In the genomic region with DNA sequence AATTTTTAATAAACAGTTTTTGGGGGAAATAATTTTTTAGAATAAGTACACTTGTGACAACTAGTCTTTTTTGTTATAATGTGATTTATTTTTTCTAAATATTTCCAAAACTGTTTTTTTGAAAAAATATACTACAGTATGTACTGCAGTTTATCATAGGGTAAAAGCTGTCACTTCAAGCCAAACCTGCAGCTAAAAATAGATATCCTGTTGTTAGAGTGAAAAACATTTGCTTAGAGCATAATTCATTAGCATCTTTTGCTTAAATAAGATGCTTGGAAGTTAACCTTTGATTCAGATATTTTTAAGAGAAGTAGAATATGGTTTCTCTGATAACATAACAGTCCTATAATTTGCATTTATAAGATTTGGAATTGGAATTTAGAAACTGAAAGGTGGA, we compare ENCODE assay signal across 1 cellular context.
TF ChIP-seq lines count a peak whose summit lies in the region.

No MANE protein-coding gene starts in this region.

TF ChIP-seq in HCT116, 20 proteins besides CTCF, POLR2A, EP300 and RAD21:
- TF ChIP-seq ZNF274 (IDR thresholded peaks at IDR 0.05; ENCODE audit: low read depth, low read length) (no peak), TCF7L2 (IDR thresholded peaks at IDR 0.05; ENCODE audit: borderline replicate concordance, extremely low read depth, insufficient read depth, insufficient read length) (no peak), CEBPB (IDR thresholded peaks at IDR 0.05; ENCODE audit: low read depth) (no peak), EZH2phosphoT487 (IDR thresholded peaks at IDR 0.05; ENCODE audit: borderline replicate concordance) (no peak), SP1 (IDR thresholded peaks at IDR 0.05; ENCODE audit: low read depth) (no peak), JUND (IDR thresholded peaks at IDR 0.05) (no peak), SRF (IDR thresholded peaks at IDR 0.05; ENCODE audit: low read depth) (no peak), CBX3 (IDR thresholded peaks at IDR 0.05; ENCODE audit: low read depth) (no peak), SIN3A (IDR thresholded peaks at IDR 0.05; ENCODE audit: low read depth) (no peak), POLR2AphosphoS5 (IDR thresholded peaks at IDR 0.05; ENCODE audit: low read depth, low read length) (no peak), FOSL1 (IDR thresholded peaks at IDR 0.05; ENCODE audit: low read depth) (no peak), ELF1 (IDR thresholded peaks at IDR 0.05; ENCODE audit: borderline replicate concordance, low read depth) (no peak), ZFX (IDR thresholded peaks at IDR 0.05) (no peak)
